Comparison of ENCODE assay signal across 1 cellular context in genomic region chr1:58763214-58763613, GRCh38.
TF ChIP-seq lines count a peak whose summit lies in the region.

No MANE protein-coding gene starts in this region.

TF ChIP-seq in IMR-90, 13 proteins besides CTCF, POLR2A, EP300 and RAD21 (continued from another document):
- TF ChIP-seq, protein P1, sequence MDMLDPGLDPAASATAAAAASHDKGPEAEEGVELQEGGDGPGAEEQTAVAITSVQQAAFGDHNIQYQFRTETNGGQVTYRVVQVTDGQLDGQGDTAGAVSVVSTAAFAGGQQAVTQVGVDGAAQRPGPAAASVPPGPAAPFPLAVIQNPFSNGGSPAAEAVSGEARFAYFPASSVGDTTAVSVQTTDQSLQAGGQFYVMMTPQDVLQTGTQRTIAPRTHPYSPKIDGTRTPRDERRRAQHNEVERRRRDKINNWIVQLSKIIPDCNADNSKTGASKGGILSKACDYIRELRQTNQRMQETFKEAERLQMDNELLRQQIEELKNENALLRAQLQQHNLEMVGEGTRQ (IDR thresholded peaks at IDR 0.05; ENCODE audit: low read depth, low read length), result no peak
- no peak for TF ChIP-seq FOS (IDR thresholded peaks at IDR 0.05; ENCODE audit: low read depth, low read length)
- TF ChIP-seq, protein P2, sequence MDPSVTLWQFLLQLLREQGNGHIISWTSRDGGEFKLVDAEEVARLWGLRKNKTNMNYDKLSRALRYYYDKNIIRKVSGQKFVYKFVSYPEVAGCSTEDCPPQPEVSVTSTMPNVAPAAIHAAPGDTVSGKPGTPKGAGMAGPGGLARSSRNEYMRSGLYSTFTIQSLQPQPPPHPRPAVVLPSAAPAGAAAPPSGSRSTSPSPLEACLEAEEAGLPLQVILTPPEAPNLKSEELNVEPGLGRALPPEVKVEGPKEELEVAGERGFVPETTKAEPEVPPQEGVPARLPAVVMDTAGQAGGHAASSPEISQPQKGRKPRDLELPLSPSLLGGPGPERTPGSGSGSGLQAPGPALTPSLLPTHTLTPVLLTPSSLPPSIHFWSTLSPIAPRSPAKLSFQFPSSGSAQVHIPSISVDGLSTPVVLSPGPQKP (IDR thresholded peaks at IDR 0.05; ENCODE audit: borderline replicate concordance, low read depth, low read length), result no peak
TF ChIP-seq in IMR-90: peak in this region for 1.
